ENCODE assay signal across 22 cellular contexts in genomic region chr10:70743430-70743788, GRCh38. TPM values are rescaled to one million over a fixed set of nuclear protein-coding genes. Genes with fewer than 3 reads are reported as not detected.
DNase-seq lines count a peak whose midpoint lies in the region; ATAC-seq, FAIRE-seq and TF ChIP-seq lines count a peak whose summit lies in the region.
"Had no signal": no experiment of that assay in that cellular context is flagged by ENCODE, and none has a peak within 500 bp of the region (broad histone marks: within the 10 kb centered on the region; RNA-seq: fewer than 3 reads in every experiment).

No MANE protein-coding gene starts in this region.

- DNase-seq in left ventricle myocardium superior, result no peak
- DNase-seq in Right ventricle myocardium inferior (ENCODE audit: missing footprints), result no peak
- DNase-seq in H1 (ENCODE audit: low read depth in 1 of 2, low spot score in 2 of 2), result no peak
- peak; percentile 47 for DNase-seq in upper lobe of right lung
- DNase-seq in NCI-H1417 (lab: John Stamatoyannopoulos, UW), result no peak
- DNase-seq: 8988T, COR-L47, DMS 273 treated with DMSO at 0.1 percent for 48 hours, GDM1, KG1, NCI-H187, NCI-H2107, NCI-H510A, NCI-H748 treated with DMSO at 0.1 percent for 48 hours, PC-3 had no signal

- H3K23ac ChIP-seq in H1 (ENCODE audit: insufficient read length), result no peak overlapping the region

- H3K4me3 ChIP-seq in H1 (ENCODE audit: extremely low read depth in 1 of 4, insufficient read depth in 2 of 4, low read depth in 3 of 4, low read length in 4 of 4), result no peak overlapping the region
- H3K4me3 ChIP-seq in muscle layer of duodenum (ENCODE audit: low read depth in 1 of 2, low read length in 2 of 2), result no peak overlapping the region
- no peak overlapping the region for H3K4me3 ChIP-seq in upper lobe of right lung

- no peak overlapping the region for H4K5ac ChIP-seq in H1 (ENCODE audit: insufficient read length, low read depth, low read length)

- H3K14ac ChIP-seq in H1 (ENCODE audit: insufficient read length), result no peak overlapping the region

- no peak overlapping the region for H4K8ac ChIP-seq in H1 (ENCODE audit: extremely low read depth, insufficient read depth, low read length)

- H3K36me3 ChIP-seq in H1 (ENCODE audit: control insufficient read depth in 2 of 4, insufficient read depth in 4 of 4, low read length in 3 of 4), result no peaks in the 10 kb centered on the region; a peak in 1 of 8 replicates
- no peaks in the 10 kb centered on the region for H3K36me3 ChIP-seq in muscle layer of duodenum (ENCODE audit: control insufficient read depth in 1 of 2, insufficient read depth in 2 of 2, low read length in 2 of 2)
- no peaks in the 10 kb centered on the region for H3K36me3 ChIP-seq in upper lobe of right lung

- no peak for TF ChIP-seq EP300 in H1 (IDR thresholded peaks at IDR 0.05; ENCODE audit: borderline replicate concordance in 1 of 2, low read depth in 2 of 2, low read length in 2 of 2)

- CTCF ChIA-PET in H1 (lab: Charles Lee; ENCODE audit: partially characterized antibody), result interaction anchor here (0.9 to 1.1 kb wide), 4 partner anchors 10 to 184 kb away, joined by 3 to 5 read pairs (median 4); no protein-coding TSS in a partner anchor

- H2AFZ ChIP-seq in H1 (ENCODE audit: low read length), result no peak overlapping the region

- no peak overlapping the region for H2BK120ac ChIP-seq in H1 (replicated peaks; ENCODE audit: low read depth, low read length)

- TF ChIP-seq RAD21 in H1 (IDR thresholded peaks at IDR 0.05 in 1 of 2, conservative IDR thresholded peaks at IDR 0.05 in 1 of 2; ENCODE audit: low read depth in 2 of 2, low read length in 2 of 2), result peak in 1 of 2 experiments; percentile 20; a peak in 1 of 4 replicates

- WGBS in H1 (ENCODE audit: extremely low coverage in 1 of 2, insufficient coverage in 1 of 2, insufficient read length in 1 of 2, insufficient replicate concordance in 2 of 2, low coverage in 1 of 2, low lambda C conversion rate in 2 of 2, missing lambda C conversion rate in 1 of 2), 2 experiments, result 91% methylated on average over 17 of the region's 17 CpGs; no CpG with 5 or more reads in 1 of the 2 experiments

- peaks cover 0 to 4% (median 0%) of the 10 kb centered on the region in 4 experiments; a peak in 1 of 7 replicates for H3K4me1 ChIP-seq in H1 (replicated peaks in 1 of 4; ENCODE audit: control insufficient read depth in 3 of 4, insufficient read depth in 4 of 4, low read length in 3 of 4)
- peaks cover 8 to 34% of the 10 kb centered on the region in 2 donors for H3K4me1 ChIP-seq in muscle layer of duodenum (ENCODE audit: control insufficient read depth in 1 of 2, insufficient read depth in 2 of 2, low read length in 2 of 2)
- H3K4me1 ChIP-seq in upper lobe of right lung, result peaks cover 14% of the 10 kb centered on the region

- TF ChIP-seq CTCF in H1 (IDR thresholded peaks at IDR 0.05; ENCODE audit: control extremely low read depth in 1 of 3, insufficient read depth in 1 of 3, low read depth in 1 of 3, low read length in 3 of 3), result peak in 2 of 3 experiments; percentile 4 to 15; a peak in 2 of 4 replicates
- TF ChIP-seq CTCF in upper lobe of right lung (IDR thresholded peaks at IDR 0.05), result no peak

- H3K27me3 ChIP-seq in H1 (replicated peaks in 1 of 4; ENCODE audit: control insufficient read depth in 3 of 4, extremely low read depth in 1 of 4, insufficient read depth in 3 of 4, low read length in 3 of 4) (no peaks in the 10 kb centered on the region), muscle layer of duodenum (ENCODE audit: low read depth, low read length) (no peaks in the 10 kb centered on the region), upper lobe of right lung (no peaks in the 10 kb centered on the region)

- H3K56ac ChIP-seq in H1 (replicated peaks; ENCODE audit: insufficient read length, low read depth, low read length), result no peak overlapping the region

- H3K9me3 ChIP-seq in H1 (ENCODE audit: insufficient read depth in 2 of 2, low read depth in 1 of 2, low read length in 1 of 2), result no peaks in the 10 kb centered on the region
- no peaks in the 10 kb centered on the region for H3K9me3 ChIP-seq in muscle layer of duodenum (ENCODE audit: control insufficient read depth in 1 of 2, low read length in 2 of 2)
- H3K9me3 ChIP-seq in upper lobe of right lung, result no peaks in the 10 kb centered on the region

- H3K4me2 ChIP-seq in H1 (ENCODE audit: insufficient read depth in 1 of 2, low read depth in 2 of 2, low read length in 2 of 2), result no peak overlapping the region

- H4K20me1 ChIP-seq in H1 (replicated peaks in 1 of 2; ENCODE audit: control insufficient read depth in 1 of 2, insufficient read depth in 2 of 2, low read length in 2 of 2), result peaks cover 0 to 2% of the 10 kb centered on the region in 2 experiments

- intact Hi-C loops in left ventricle myocardium superior (cut with micrococcal nuclease) (no loop called here), Right ventricle myocardium inferior (cut with DNase I) (no loop called here), upper lobe of right lung (cut with DNase I) (no loop called here)

- FAIRE-seq in H1 (lab: Jason Lieb, UNC), result no peak

- no peak overlapping the region for H2BK5ac ChIP-seq in H1 (ENCODE audit: low read depth, low read length)

- H3K27ac ChIP-seq in H1 (ENCODE audit: low read depth, low read length), result no peak overlapping the region
- peak overlapping the region; percentile 32 for H3K27ac ChIP-seq in muscle layer of duodenum (ENCODE audit: low read length)
- H3K27ac ChIP-seq in upper lobe of right lung, result peak overlapping the region; percentile 45
- H3K27ac ChIP-seq: RWPE1 had no signal

- no peak overlapping the region for H3K9ac ChIP-seq in H1 (replicated peaks in 1 of 4; ENCODE audit: extremely low read depth in 1 of 4, low read depth in 3 of 4, low read length in 3 of 4)

- no peak for TF ChIP-seq POLR2A in H1 (IDR thresholded peaks at IDR 0.05; ENCODE audit: control extremely low read depth in 1 of 2, low read depth in 2 of 2, low read length in 2 of 2)

- H4K91ac ChIP-seq in H1 (replicated peaks; ENCODE audit: insufficient read length, low read length), result no peak overlapping the region

- no peaks in the 10 kb centered on the region for H3K79me1 ChIP-seq in H1 (ENCODE audit: low read depth, low read length)

- ATAC-seq in left ventricle myocardium superior (peak; percentile 5), Right ventricle myocardium inferior (no peak), upper lobe of right lung (no peak), GM19455 (IDR thresholded peaks at IDR 0.05; ENCODE audit: unreplicated experiment) (no peak), HG03097 (IDR thresholded peaks at IDR 0.05; ENCODE audit: low FRiP score, unreplicated experiment) (no peak)
- ATAC-seq: PC-3 had no signal

- H3K79me2 ChIP-seq in H1 (ENCODE audit: control insufficient read depth in 1 of 2, insufficient read depth in 2 of 2, low read length in 2 of 2), result no peaks in the 10 kb centered on the region

- H2BK12ac ChIP-seq in H1 (ENCODE audit: low read depth, low read length), result no peak overlapping the region

- no peak overlapping the region for H2BK20ac ChIP-seq in H1 (ENCODE audit: low read length)

- H2AK5ac ChIP-seq in H1 (ENCODE audit: low read depth, low read length), result no peak overlapping the region

- no peak overlapping the region for H3K18ac ChIP-seq in H1 (ENCODE audit: extremely low read depth, low read length)

- H2BK15ac ChIP-seq in H1 (ENCODE audit: low read length), result no peak overlapping the region

- no peaks in the 10 kb centered on the region for H3K23me2 ChIP-seq in H1 (ENCODE audit: low read depth, low read length)

- no peak overlapping the region for H3K4ac ChIP-seq in H1 (replicated peaks; ENCODE audit: insufficient read length, low read depth, low read length)

- POLR2A ChIA-PET in H1 (lab: Charles Lee; ENCODE audit: partially characterized antibody), result no interaction called here

TF ChIP-seq in H1, 55 proteins besides CTCF, POLR2A, EP300 and RAD21:
- TF ChIP-seq RNF2 (IDR thresholded peaks at IDR 0.05; ENCODE audit: borderline replicate concordance, low read depth, low read length, missing control alignments, poor library complexity, severe bottlenecking) (no peak), RBBP5 (IDR thresholded peaks at IDR 0.05; ENCODE audit: borderline replicate concordance, low read depth, low read length) (no peak), NANOG (IDR thresholded peaks at IDR 0.05; ENCODE audit: insufficient read depth, low read depth, low read length, poor library complexity, severe bottlenecking) (no peak), EZH2 (IDR thresholded peaks at IDR 0.05; ENCODE audit: low read depth, low read length, severe bottlenecking) (no peak), POLR2AphosphoS5 (IDR thresholded peaks at IDR 0.05; ENCODE audit: low read depth, low read length) (no peak), BCL11A (IDR thresholded peaks at IDR 0.05; ENCODE audit: low read depth in 2 of 2, low read length in 2 of 2) (no peak), BRCA1 (IDR thresholded peaks at IDR 0.05; ENCODE audit: low read depth, low read length) (no peak), GTF2F1 (IDR thresholded peaks at IDR 0.05; ENCODE audit: borderline replicate concordance, low read depth, low read length) (no peak), FOSL1 (IDR thresholded peaks at IDR 0.05; ENCODE audit: insufficient read depth, low read depth, low read length) (no peak), CBX5 (IDR thresholded peaks at IDR 0.05; ENCODE audit: low read depth, low read length) (no peak), NRF1 (IDR thresholded peaks at IDR 0.05; ENCODE audit: low read depth, low read length) (no peak), KDM5A (IDR thresholded peaks at IDR 0.05; ENCODE audit: low read length) (no peak)

RNA-seq across cellular contexts. Expression of gene TBATA, which starts 41.8 kb away (rescaled TPM):
- total RNA-seq in left ventricle myocardium superior, result not detected
- total RNA-seq in Right ventricle myocardium inferior, result not detected
- total RNA-seq in H1 (2021; fragmentation: NEBNext Ultra II Directional; extraction: Animal tissue kit (Norgen Biotek cat#: 25700)), result not detected in 2 replicates
- polyA plus RNA-seq in H1 (2011; rRNA removed), result not detected in 2 replicates
- not detected for polyA plus RNA-seq in H1 (2011; cell fraction: cytosol; rRNA removed)
- polyA plus RNA-seq in H1 (2011; cell fraction: nucleus; rRNA removed), result not detected
- polyA plus RNA-seq in H1 (2012, experiment 1 of 2), result not detected in 4 replicates
- not detected for polyA plus RNA-seq in H1 (2012, experiment 2 of 2)
- not detected for polyA plus RNA-seq in H1 (2013, experiment 1 of 2)
- not detected for polyA plus RNA-seq in H1 (2013, experiment 2 of 2)
- not detected in 2 replicates for polyA minus RNA-seq in H1 (2011; rRNA and poly(A)+ RNA removed)
- polyA minus RNA-seq in H1 (2011; cell fraction: cytosol; rRNA and poly(A)+ RNA removed), result not detected
- not detected for polyA minus RNA-seq in H1 (2011; cell fraction: nucleus; rRNA and poly(A)+ RNA removed)
- not detected for total RNA-seq in upper lobe of right lung
- total RNA-seq: Daoy, H4, PC-3 had no signal
- polyA plus RNA-seq: AG04450 had no signal
